12 cellular contexts compared by ENCODE assay signal in genomic region chr4:165330666-165331065, GRCh38. TPM values are rescaled to one million over a fixed set of nuclear protein-coding genes. Genes with fewer than 3 reads are reported as not detected.
DNase-seq lines count a peak whose midpoint lies in the region; ATAC-seq and TF ChIP-seq lines count a peak whose summit lies in the region.
"Had no signal": no experiment of that assay in that cellular context is flagged by ENCODE, and none has a peak within 500 bp of the region (broad histone marks: within the 10 kb centered on the region; RNA-seq: fewer than 3 reads in every experiment).

No MANE protein-coding gene starts in this region.

- H2AFZ ChIP-seq in SU-DHL-6 (ENCODE audit: low read depth, low read length, severe bottlenecking) (no peak overlapping the region), neuron (ENCODE audit: low read depth, low read length) (no peak overlapping the region)

- H3K36me3 ChIP-seq in SU-DHL-6 (ENCODE audit: low read length) (peaks cover 51% of the 10 kb centered on the region), neuron (ENCODE audit: insufficient read depth, low read length) (peaks cover 49% of the 10 kb centered on the region)

- peaks cover 20% of the 10 kb centered on the region; the same call in 1 of the 2 replicates for H3F3A ChIP-seq in SU-DHL-6 (ENCODE audit: insufficient read depth)

- H3K9me2 ChIP-seq in SU-DHL-6 (replicated peaks; ENCODE audit: insufficient read depth, low read length): no peaks in the 10 kb centered on the region

- peak overlapping the region in 1 of 10 donors; percentile 21 for H3K27ac Mint-ChIP-seq in naive thymus-derived CD8-positive, alpha-beta T cell

- peak; percentile 8 for DNase-seq in NCI-H82 (lab: John Stamatoyannopoulos, UW)
- no peak for DNase-seq in NCI-H82 treated with DMSO at 0.1 percent for 48 hours (lab: John Stamatoyannopoulos, UW; ENCODE audit: unreplicated experiment)
- DNase-seq in epithelial cell of prostate (ENCODE audit: low read depth, low spot score): no peak
- no peak for DNase-seq in NCI-H2196 (lab: John Stamatoyannopoulos, UW; ENCODE audit: unreplicated experiment)
- DNase-seq in naive thymus-derived CD8-positive, alpha-beta T cell: no peak
- DNase-seq in NCI-H1930 (lab: John Stamatoyannopoulos, UW): no peak
- DNase-seq: left colon, NCI-H2029 treated with DMSO at 0.1 percent for 48 hours, sigmoid colon had no signal

- H3K27ac ChIP-seq in SU-DHL-6 (ENCODE audit: low read depth, low read length): no peak overlapping the region; the same call in 1 of the 2 replicates
- peak overlapping the region; percentile 97 for H3K27ac ChIP-seq in epithelial cell of prostate
- H3K27ac ChIP-seq: sigmoid colon, SJSA1 had no signal

- H3K4me3 ChIP-seq in SU-DHL-6 (ENCODE audit: insufficient read depth, low read length, poor library complexity, severe bottlenecking) (peak overlapping the region; percentile 74), neuron (ENCODE audit: low read length) (peak overlapping the region; percentile 94)
- H3K4me3 ChIP-seq: sigmoid colon, SJSA1 had no signal

- no peaks in the 10 kb centered on the region for H3K9me3 ChIP-seq in SU-DHL-6 (ENCODE audit: insufficient read depth, low read length)
- no peaks in the 10 kb centered on the region for H3K9me3 ChIP-seq in neuron (ENCODE audit: low read length)
- H3K9me3 ChIP-seq: sigmoid colon, SJSA1 had no signal

- H3K9ac ChIP-seq in SU-DHL-6 (ENCODE audit: low read length): peak overlapping the region; percentile 72; the same call in 1 of the 2 replicates

- no peak for TF ChIP-seq CTCF in SU-DHL-6 (IDR thresholded peaks at IDR 0.05; ENCODE audit: insufficient read depth, low read length, poor library complexity, severe bottlenecking)

- H3K4me1 Mint-ChIP-seq in naive thymus-derived CD8-positive, alpha-beta T cell: peaks cover 28 to 48% (median 45%) of the 10 kb centered on the region in 4 donors

- H3K4me1 ChIP-seq in neuron (ENCODE audit: insufficient read depth, low read length): peaks cover 57% of the 10 kb centered on the region

- H3K79me2 ChIP-seq in SU-DHL-6 (ENCODE audit: insufficient read depth, low read length): peaks cover 82% of the 10 kb centered on the region

- H3K27me3 ChIP-seq in SU-DHL-6 (ENCODE audit: low read length) (no peaks in the 10 kb centered on the region), neuron (ENCODE audit: insufficient read depth, low read length) (no peaks in the 10 kb centered on the region)
- H3K27me3 ChIP-seq: sigmoid colon, SJSA1 had no signal

- H3K27me3 Mint-ChIP-seq in naive thymus-derived CD8-positive, alpha-beta T cell: no peaks in the 10 kb centered on the region

- ATAC-seq in naive thymus-derived CD8-positive, alpha-beta T cell: no peak
- ATAC-seq: left colon had no signal

- POLR2A ChIA-PET in naive thymus-derived CD8-positive, alpha-beta T cell (lab: Charles Lee): no interaction called here

- H3K9me3 Mint-ChIP-seq in naive thymus-derived CD8-positive, alpha-beta T cell: no peaks in the 10 kb centered on the region

- H3K36me3 Mint-ChIP-seq in naive thymus-derived CD8-positive, alpha-beta T cell: peaks cover 0 to 37% (median 2%) of the 10 kb centered on the region in 3 donors

- H4K20me1 ChIP-seq in SU-DHL-6 (ENCODE audit: low read depth, low read length): peaks cover 64% of the 10 kb centered on the region

- H3K4me3 Mint-ChIP-seq in naive thymus-derived CD8-positive, alpha-beta T cell: peak overlapping the region in 2 of 10 donors; percentile 2 to 60

- H3K4me2 ChIP-seq in SU-DHL-6 (ENCODE audit: low read depth, low read length, poor library complexity, severe bottlenecking): peak overlapping the region; percentile 84

RNA-seq across cellular contexts. Expression of gene MSMO1, which starts 3.2 kb away (rescaled TPM):
- total RNA-seq in naive thymus-derived CD8-positive, alpha-beta T cell: 10 to 100 TPM; 17.5 to 20.7 TPM
- polyA plus RNA-seq in naive thymus-derived CD8-positive, alpha-beta T cell: 10 to 100 TPM; 15.9 to 19.0 (median 17.3) TPM

RNA-seq across cellular contexts. Expression of gene CPE, which starts 48.1 kb away (rescaled TPM):
- not detected for total RNA-seq in naive thymus-derived CD8-positive, alpha-beta T cell
- under 1 TPM in 1 of 3 donors, not detected in 2; 0.16 TPM for polyA plus RNA-seq in naive thymus-derived CD8-positive, alpha-beta T cell
